16 cellular contexts compared by ENCODE assay signal in the genomic region with DNA sequence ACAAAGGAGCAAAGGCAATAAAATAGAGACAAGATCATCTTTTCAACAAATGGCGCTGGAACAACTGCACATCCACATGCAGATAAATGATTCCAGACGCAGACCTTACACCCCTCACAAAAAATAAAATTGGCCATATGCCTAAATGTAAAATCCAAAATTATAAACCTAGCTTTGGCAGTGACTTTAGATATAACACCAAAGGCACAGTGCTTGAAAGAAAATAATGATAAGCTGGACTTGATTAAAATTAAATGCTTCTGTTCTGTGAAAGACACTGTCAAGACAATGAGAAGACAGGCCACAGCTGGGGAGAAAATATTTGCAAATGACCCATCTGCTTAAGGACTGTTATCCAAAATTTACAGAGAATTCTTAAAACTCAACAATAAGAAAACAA. TPM values are rescaled to one million over a fixed set of nuclear protein-coding genes. Genes with fewer than 3 reads are reported as not detected.
"Had no signal": no experiment of that assay in that cellular context is flagged by ENCODE, and none has a peak within 500 bp of the region (broad histone marks: within the 10 kb centered on the region; RNA-seq: fewer than 3 reads in every experiment).

No MANE protein-coding gene starts in this region.

- H3K27ac ChIP-seq: cardiac muscle cell, epithelial cell of prostate, neutrophil, parathyroid adenoma, WERI-Rb-1 had no signal

- H3K27me3 ChIP-seq: cardiac muscle cell, gastrocnemius medialis had no signal

- DNase-seq: activated CD4-positive, alpha-beta memory T cell treated with anti-CD3 and anti-CD28 coated beads for 36 hours; activated T-cell treated with anti-CD3 and anti-CD28 coated beads for 4 hours; effector memory CD8-positive, alpha-beta T cell; gastrocnemius medialis; left ventricle myocardium inferior; naive B cell; stimulated activated CD4-positive, alpha-beta T cell treated with anti-CD3 and anti-CD28 coated beads, Interleukin-2, amount 100 ng/mL, for 24 hours; stimulated activated naive CD8-positive, alpha-beta T cell treated with anti-CD3 and anti-CD28 coated beads, Interleukin-15, Interleukin-2, amounts not matched to agents 100 U/mL and 50 U/mL, for 24 hours; T-helper 17 cell; trophoblast cell; WERI-Rb-1 had no signal

- ATAC-seq: effector memory CD8-positive, alpha-beta T cell; gastrocnemius medialis; heart left ventricle; stimulated activated naive CD8-positive, alpha-beta T cell treated with anti-CD3 and anti-CD28 coated beads, Interleukin-15, Interleukin-2, amounts not matched to agents 100 U/mL and 50 U/mL, for 24 hours; T-helper 17 cell had no signal

- H3K79me2 ChIP-seq: parathyroid adenoma had no signal

- H3K9me3 ChIP-seq: gastrocnemius medialis, left ventricle myocardium inferior, neutrophil had no signal

- H3K36me3 ChIP-seq: cardiac muscle cell, gastrocnemius medialis, heart left ventricle, left ventricle myocardium inferior, neutrophil, WERI-Rb-1 had no signal

- H2AFZ ChIP-seq: parathyroid adenoma had no signal

- H3K4me3 ChIP-seq: cardiac muscle cell, gastrocnemius medialis, heart left ventricle, left ventricle myocardium inferior had no signal

- H3K4me1 ChIP-seq: parathyroid adenoma had no signal

- H3K9ac ChIP-seq: parathyroid adenoma had no signal

RNA-seq across cellular contexts. Expression of gene WNK2, which starts 10.0 kb away (rescaled TPM):
- total RNA-seq: T-helper 17 cell had no signal
